Comparison of ENCODE assay signal across 32 cellular contexts in the genomic region with DNA sequence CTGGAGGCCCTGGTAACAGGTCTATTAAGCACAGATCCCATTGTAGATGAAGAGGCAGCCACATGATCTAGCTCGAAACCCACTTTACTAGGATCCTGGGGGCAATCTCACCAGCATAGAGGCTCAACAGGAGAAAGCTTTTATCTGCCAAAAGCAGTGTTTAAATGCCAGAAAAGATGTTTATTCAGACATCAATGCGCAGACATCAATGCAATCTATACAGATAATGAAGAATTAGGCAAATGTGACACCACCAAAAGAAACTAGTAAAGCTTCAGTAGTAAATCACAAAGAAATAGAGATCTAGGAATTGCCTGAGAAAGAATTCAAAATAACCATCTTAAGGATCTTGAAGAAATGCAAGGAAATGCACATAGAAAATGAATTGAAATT. TPM values are rescaled to one million over a fixed set of nuclear protein-coding genes. Genes with fewer than 3 reads are reported as not detected.
"Had no signal": no experiment of that assay in that cellular context is flagged by ENCODE, and none has a peak within 500 bp of the region (broad histone marks: within the 10 kb centered on the region; RNA-seq: fewer than 3 reads in every experiment).

No MANE protein-coding gene starts in this region.

- H3K36me3 ChIP-seq: colonic mucosa, esophagus squamous epithelium, gastrocnemius medialis, heart right ventricle, left lung, lower lobe of right lung had no signal

- H3K36me3 Mint-ChIP-seq: naive thymus-derived CD4-positive, alpha-beta T cell had no signal

- H3K9me3 ChIP-seq: colonic mucosa, esophagus squamous epithelium, gastrocnemius medialis, left lung, lower lobe of right lung had no signal

- H3K4me1 ChIP-seq: colonic mucosa, esophagus squamous epithelium, gastrocnemius medialis, heart right ventricle, left lung, lower lobe of right lung had no signal

- H3K27me3 ChIP-seq: colonic mucosa, esophagus squamous epithelium, gastrocnemius medialis, left lung had no signal

- DNase-seq: colonic mucosa; cortex of kidney; effector CD8-positive, alpha-beta T cell; effector memory CD8-positive, alpha-beta T cell; endodermal cell; erythroblast; esophagus squamous epithelium; foreskin fibroblast; foreskin melanocyte; gastrocnemius medialis; glutamatergic neuron; head of caudate nucleus; heart right ventricle; hippocampal formation; left cardiac atrium; left ventricle myocardium superior; lower lobe of right lung; mesenchymal stem cell; midbrain; naive thymus-derived CD4-positive, alpha-beta T cell had no signal

- H3K4me1 Mint-ChIP-seq: naive thymus-derived CD4-positive, alpha-beta T cell had no signal

- H3K4me3 Mint-ChIP-seq: dendritic cell treated with granulocyte-macrophage colony-stimulating factor and Interleukin-4, amounts not matched to agents 40 ng/mL and 50 ng/mL, for 4 days; effector memory CD8-positive, alpha-beta T cell; endodermal cell; naive thymus-derived CD4-positive, alpha-beta T cell had no signal

- ATAC-seq: effector memory CD8-positive, alpha-beta T cell; esophagus mucosa; gastrocnemius medialis; heart right ventricle; left cardiac atrium; left lung; left ventricle myocardium superior; lower lobe of right lung; naive thymus-derived CD4-positive, alpha-beta T cell had no signal

- H3K27ac ChIP-seq: colonic mucosa, epithelial cell of prostate, esophagus squamous epithelium, gastrocnemius medialis, heart right ventricle, left lung, lower lobe of right lung had no signal

- H3K4me3 ChIP-seq: colonic mucosa, esophagus squamous epithelium, gastrocnemius medialis, heart right ventricle, left lung, lower lobe of right lung had no signal

- H3K27ac Mint-ChIP-seq: dendritic cell treated with granulocyte-macrophage colony-stimulating factor and Interleukin-4, amounts not matched to agents 40 ng/mL and 50 ng/mL, for 4 days; effector memory CD8-positive, alpha-beta T cell; endodermal cell; naive thymus-derived CD4-positive, alpha-beta T cell had no signal

RNA-seq across cellular contexts. Expression of gene OR6Y1, which starts 32.5 kb away (rescaled TPM):
- total RNA-seq: colonic mucosa; dermis microvascular lymphatic vessel endothelial cell; endodermal cell; esophagus mucosa; esophagus squamous epithelium; gastrocnemius medialis; glomerular endothelial cell; heart right ventricle; kidney epithelial cell; left cardiac atrium; left lung; left ventricle myocardium superior; lower leg skin; lower lobe of right lung; lung microvascular endothelial cell; mononuclear cell; mucosa of gallbladder; naive thymus-derived CD4-positive, alpha-beta T cell had no signal
- polyA plus RNA-seq: heart right ventricle; keratinocyte; naive thymus-derived CD4-positive, alpha-beta T cell had no signal

RNA-seq across cellular contexts. Expression of gene OR6P1, which starts 48.7 kb away (rescaled TPM):
- total RNA-seq: colonic mucosa; dermis microvascular lymphatic vessel endothelial cell; endodermal cell; esophagus mucosa; esophagus squamous epithelium; gastrocnemius medialis; glomerular endothelial cell; heart right ventricle; kidney epithelial cell; left cardiac atrium; left lung; left ventricle myocardium superior; lower leg skin; lower lobe of right lung; lung microvascular endothelial cell; mononuclear cell; mucosa of gallbladder; naive thymus-derived CD4-positive, alpha-beta T cell had no signal
- polyA plus RNA-seq: heart right ventricle; keratinocyte; naive thymus-derived CD4-positive, alpha-beta T cell had no signal

RNA-seq across cellular contexts. Expression of gene OR10R2, which starts 49.6 kb away (rescaled TPM):
- total RNA-seq: colonic mucosa; dermis microvascular lymphatic vessel endothelial cell; endodermal cell; esophagus mucosa; esophagus squamous epithelium; gastrocnemius medialis; glomerular endothelial cell; heart right ventricle; kidney epithelial cell; left cardiac atrium; left lung; left ventricle myocardium superior; lower leg skin; lower lobe of right lung; lung microvascular endothelial cell; mononuclear cell; mucosa of gallbladder; naive thymus-derived CD4-positive, alpha-beta T cell had no signal
- polyA plus RNA-seq: heart right ventricle; keratinocyte; naive thymus-derived CD4-positive, alpha-beta T cell had no signal

RNA-seq across cellular contexts. Expression of gene OR10X1, which starts 58.0 kb away (rescaled TPM):
- total RNA-seq: colonic mucosa; dermis microvascular lymphatic vessel endothelial cell; endodermal cell; esophagus mucosa; esophagus squamous epithelium; gastrocnemius medialis; glomerular endothelial cell; heart right ventricle; kidney epithelial cell; left cardiac atrium; left lung; left ventricle myocardium superior; lower leg skin; lower lobe of right lung; lung microvascular endothelial cell; mononuclear cell; mucosa of gallbladder; naive thymus-derived CD4-positive, alpha-beta T cell had no signal
- polyA plus RNA-seq: heart right ventricle; keratinocyte; naive thymus-derived CD4-positive, alpha-beta T cell had no signal
